ENCODE assay signal across 1 cellular context in genomic region chr6:138415125-138415524, GRCh38.
A peak's percentile ranks its signal among the peaks of the same experiment; 100 is the strongest.
TF ChIP-seq lines count a peak whose summit lies in the region.

No MANE protein-coding gene starts in this region.

TF ChIP-seq in HepG2, 621 proteins besides CTCF, POLR2A, EP300 and RAD21:
- no peak for TF ChIP-seq MAF1 (CRISPR knock-in tag; IDR thresholded peaks at IDR 0.05; ENCODE audit: borderline replicate concordance)
- no peak for TF ChIP-seq MAFF (IDR thresholded peaks at IDR 0.05; ENCODE audit: low read depth, low read length)
- TF ChIP-seq RBM22 (optimal IDR thresholded peaks at IDR 0.05; ENCODE audit: low read length), result peak; percentile 18
- no peak for TF ChIP-seq ERF (CRISPR knock-in tag; IDR thresholded peaks at IDR 0.05)
- TF ChIP-seq, protein P1, sequence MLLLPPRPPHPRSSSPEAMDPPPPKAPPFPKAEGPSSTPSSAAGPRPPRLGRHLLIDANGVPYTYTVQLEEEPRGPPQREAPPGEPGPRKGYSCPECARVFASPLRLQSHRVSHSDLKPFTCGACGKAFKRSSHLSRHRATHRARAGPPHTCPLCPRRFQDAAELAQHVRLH (CRISPR knock-in tag; IDR thresholded peaks at IDR 0.05; ENCODE audit: borderline replicate concordance, low read depth), result no peak
- no peak for TF ChIP-seq NFE2L1 (CRISPR knock-in tag; IDR thresholded peaks at IDR 0.05; ENCODE audit: borderline replicate concordance)
- TF ChIP-seq, protein P2, sequence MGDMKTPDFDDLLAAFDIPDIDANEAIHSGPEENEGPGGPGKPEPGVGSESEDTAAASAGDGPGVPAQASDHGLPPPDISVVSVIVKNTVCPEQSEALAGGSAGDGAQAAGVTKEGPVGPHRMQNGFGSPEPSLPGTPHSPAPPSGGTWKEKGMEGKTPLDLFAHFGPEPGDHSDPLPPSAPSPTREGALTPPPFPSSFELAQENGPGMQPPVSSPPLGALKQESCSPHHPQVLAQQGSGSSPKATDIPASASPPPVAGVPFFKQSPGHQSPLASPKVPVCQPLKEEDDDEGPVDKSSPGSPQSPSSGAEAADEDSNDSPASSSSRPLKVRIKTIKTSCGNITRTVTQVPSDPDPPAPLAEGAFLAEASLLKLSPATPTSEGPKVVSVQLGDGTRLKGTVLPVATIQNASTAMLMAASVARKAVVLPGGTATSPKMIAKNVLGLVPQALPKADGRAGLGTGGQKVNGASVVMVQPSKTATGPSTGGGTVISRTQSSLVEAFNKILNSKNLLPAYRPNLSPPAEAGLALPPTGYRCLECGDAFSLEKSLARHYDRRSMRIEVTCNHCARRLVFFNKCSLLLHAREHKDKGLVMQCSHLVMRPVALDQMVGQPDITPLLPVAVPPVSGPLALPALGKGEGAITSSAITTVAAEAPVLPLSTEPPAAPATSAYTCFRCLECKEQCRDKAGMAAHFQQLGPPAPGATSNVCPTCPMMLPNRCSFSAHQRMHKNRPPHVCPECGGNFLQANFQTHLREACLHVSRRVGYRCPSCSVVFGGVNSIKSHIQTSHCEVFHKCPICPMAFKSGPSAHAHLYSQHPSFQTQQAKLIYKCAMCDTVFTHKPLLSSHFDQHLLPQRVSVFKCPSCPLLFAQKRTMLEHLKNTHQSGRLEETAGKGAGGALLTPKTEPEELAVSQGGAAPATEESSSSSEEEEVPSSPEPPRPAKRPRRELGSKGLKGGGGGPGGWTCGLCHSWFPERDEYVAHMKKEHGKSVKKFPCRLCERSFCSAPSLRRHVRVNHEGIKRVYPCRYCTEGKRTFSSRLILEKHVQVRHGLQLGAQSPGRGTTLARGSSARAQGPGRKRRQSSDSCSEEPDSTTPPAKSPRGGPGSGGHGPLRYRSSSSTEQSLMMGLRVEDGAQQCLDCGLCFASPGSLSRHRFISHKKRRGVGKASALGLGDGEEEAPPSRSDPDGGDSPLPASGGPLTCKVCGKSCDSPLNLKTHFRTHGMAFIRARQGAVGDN (CRISPR knock-in tag; IDR thresholded peaks at IDR 0.05), result no peak
